In the genomic region with DNA sequence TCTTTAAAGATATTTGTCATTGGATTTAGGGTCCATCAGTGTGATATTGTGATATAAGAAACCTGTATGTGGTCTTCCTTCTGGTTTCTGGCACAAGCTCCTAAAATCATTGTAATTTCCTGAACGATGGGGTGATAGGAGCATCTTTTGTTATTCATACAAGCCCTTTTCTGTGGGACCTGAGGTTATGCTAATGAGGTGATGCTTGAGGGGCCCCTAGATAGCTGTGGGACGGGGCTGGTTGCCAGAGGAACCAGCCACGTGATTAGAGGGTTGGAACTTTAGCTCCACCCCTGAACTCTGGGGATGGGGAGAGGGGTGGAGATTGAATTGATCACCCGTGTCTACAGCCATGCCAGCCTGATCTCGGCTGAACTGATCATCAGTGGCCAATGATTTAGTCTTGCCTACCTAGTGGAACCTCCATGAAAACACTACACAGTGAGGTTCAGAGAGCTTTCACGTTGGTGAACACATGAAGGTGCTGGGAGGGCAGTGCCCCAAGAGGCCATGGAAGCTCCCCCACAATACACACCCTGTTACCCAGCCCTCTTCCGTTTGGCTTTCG, we compare ENCODE assay signal across 2 cellular contexts.
TF ChIP-seq lines count a peak whose summit lies in the region.

No MANE protein-coding gene starts in this region.

TF ChIP-seq in K562, 482 proteins besides CTCF, POLR2A, EP300 and RAD21 (continued from another document):
- no peak for TF ChIP-seq BRCA1 (IDR thresholded peaks at IDR 0.05)
- TF ChIP-seq BRCA1 (CRISPR knock-in tag; IDR thresholded peaks at IDR 0.05) = no peak
- TF ChIP-seq COPS2 (conservative IDR thresholded peaks at IDR 0.05) = no peak
- no peak for TF ChIP-seq LEF1 (IDR thresholded peaks at IDR 0.05)
- no peak for TF ChIP-seq NR1H2 (CRISPR knock-in tag; IDR thresholded peaks at IDR 0.05)
- no peak for TF ChIP-seq RCOR1 (IDR thresholded peaks at IDR 0.05; ENCODE audit: borderline replicate concordance in 1 of 2, low read depth in 2 of 2, low read length in 2 of 2)
- no peak for TF ChIP-seq FOXJ3 (CRISPR knock-in tag; IDR thresholded peaks at IDR 0.05)
- no peak for TF ChIP-seq ELF1 (tag; IDR thresholded peaks at IDR 0.05)
- TF ChIP-seq NR2C2 (CRISPR knock-in tag; IDR thresholded peaks at IDR 0.05) = no peak
- no peak for TF ChIP-seq NR2C2 (tag; IDR thresholded peaks at IDR 0.05)
- TF ChIP-seq KDM5B (IDR thresholded peaks at IDR 0.05; ENCODE audit: insufficient replicate concordance, low read depth, low read length) = no peak
- TF ChIP-seq MAFG (tag; conservative IDR thresholded peaks at IDR 0.05) = no peak
- TF ChIP-seq, protein P1, sequence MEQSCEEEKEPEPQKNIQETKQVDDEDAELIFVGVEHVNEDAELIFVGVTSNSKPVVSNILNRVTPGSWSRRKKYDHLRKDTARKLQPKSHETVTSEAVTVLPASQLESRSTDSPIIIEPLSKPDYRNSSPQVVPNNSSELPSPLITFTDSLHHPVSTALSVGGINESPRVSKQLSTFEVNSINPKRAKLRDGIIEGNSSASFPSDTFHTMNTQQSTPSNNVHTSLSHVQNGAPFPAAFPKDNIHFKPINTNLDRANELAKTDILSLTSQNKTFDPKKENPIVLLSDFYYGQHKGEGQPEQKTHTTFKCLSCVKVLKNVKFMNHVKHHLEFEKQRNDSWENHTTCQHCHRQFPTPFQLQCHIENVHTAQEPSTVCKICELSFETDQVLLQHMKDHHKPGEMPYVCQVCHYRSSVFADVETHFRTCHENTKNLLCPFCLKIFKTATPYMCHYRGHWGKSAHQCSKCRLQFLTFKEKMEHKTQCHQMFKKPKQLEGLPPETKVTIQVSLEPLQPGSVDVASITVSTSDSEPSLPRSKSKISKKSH (CRISPR knock-in tag; IDR thresholded peaks at IDR 0.05) = no peak
- TF ChIP-seq, protein P2, sequence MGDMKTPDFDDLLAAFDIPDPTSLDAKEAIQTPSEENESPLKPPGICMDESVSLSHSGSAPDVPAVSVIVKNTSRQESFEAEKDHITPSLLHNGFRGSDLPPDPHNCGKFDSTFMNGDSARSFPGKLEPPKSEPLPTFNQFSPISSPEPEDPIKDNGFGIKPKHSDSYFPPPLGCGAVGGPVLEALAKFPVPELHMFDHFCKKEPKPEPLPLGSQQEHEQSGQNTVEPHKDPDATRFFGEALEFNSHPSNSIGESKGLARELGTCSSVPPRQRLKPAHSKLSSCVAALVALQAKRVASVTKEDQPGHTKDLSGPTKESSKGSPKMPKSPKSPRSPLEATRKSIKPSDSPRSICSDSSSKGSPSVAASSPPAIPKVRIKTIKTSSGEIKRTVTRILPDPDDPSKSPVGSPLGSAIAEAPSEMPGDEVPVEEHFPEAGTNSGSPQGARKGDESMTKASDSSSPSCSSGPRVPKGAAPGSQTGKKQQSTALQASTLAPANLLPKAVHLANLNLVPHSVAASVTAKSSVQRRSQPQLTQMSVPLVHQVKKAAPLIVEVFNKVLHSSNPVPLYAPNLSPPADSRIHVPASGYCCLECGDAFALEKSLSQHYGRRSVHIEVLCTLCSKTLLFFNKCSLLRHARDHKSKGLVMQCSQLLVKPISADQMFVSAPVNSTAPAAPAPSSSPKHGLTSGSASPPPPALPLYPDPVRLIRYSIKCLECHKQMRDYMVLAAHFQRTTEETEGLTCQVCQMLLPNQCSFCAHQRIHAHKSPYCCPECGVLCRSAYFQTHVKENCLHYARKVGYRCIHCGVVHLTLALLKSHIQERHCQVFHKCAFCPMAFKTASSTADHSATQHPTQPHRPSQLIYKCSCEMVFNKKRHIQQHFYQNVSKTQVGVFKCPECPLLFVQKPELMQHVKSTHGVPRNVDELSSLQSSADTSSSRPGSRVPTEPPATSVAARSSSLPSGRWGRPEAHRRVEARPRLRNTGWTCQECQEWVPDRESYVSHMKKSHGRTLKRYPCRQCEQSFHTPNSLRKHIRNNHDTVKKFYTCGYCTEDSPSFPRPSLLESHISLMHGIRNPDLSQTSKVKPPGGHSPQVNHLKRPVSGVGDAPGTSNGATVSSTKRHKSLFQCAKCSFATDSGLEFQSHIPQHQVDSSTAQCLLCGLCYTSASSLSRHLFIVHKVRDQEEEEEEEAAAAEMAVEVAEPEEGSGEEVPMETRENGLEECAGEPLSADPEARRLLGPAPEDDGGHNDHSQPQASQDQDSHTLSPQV (IDR thresholded peaks at IDR 0.05) = no peak
- TF ChIP-seq RNF2 (IDR thresholded peaks at IDR 0.05) = no peak
- TF ChIP-seq EP400 (IDR thresholded peaks at IDR 0.05) = no peak
- TF ChIP-seq, protein P3, sequence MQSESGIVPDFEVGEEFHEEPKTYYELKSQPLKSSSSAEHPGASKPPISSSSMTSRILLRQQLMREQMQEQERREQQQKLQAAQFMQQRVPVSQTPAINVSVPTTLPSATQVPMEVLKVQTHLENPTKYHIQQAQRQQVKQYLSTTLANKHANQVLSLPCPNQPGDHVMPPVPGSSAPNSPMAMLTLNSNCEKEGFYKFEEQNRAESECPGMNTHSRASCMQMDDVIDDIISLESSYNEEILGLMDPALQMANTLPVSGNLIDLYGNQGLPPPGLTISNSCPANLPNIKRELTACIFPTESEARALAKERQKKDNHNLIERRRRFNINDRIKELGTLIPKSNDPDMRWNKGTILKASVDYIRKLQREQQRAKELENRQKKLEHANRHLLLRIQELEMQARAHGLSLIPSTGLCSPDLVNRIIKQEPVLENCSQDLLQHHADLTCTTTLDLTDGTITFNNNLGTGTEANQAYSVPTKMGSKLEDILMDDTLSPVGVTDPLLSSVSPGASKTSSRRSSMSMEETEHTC (IDR thresholded peaks at IDR 0.05) = no peak

TF ChIP-seq in SK-N-SH treated with all-trans-retinoic acid at 6 μM for 48 hours, 23 proteins besides CTCF, POLR2A, EP300 and RAD21 (continued from another document):
- TF ChIP-seq, protein P4, sequence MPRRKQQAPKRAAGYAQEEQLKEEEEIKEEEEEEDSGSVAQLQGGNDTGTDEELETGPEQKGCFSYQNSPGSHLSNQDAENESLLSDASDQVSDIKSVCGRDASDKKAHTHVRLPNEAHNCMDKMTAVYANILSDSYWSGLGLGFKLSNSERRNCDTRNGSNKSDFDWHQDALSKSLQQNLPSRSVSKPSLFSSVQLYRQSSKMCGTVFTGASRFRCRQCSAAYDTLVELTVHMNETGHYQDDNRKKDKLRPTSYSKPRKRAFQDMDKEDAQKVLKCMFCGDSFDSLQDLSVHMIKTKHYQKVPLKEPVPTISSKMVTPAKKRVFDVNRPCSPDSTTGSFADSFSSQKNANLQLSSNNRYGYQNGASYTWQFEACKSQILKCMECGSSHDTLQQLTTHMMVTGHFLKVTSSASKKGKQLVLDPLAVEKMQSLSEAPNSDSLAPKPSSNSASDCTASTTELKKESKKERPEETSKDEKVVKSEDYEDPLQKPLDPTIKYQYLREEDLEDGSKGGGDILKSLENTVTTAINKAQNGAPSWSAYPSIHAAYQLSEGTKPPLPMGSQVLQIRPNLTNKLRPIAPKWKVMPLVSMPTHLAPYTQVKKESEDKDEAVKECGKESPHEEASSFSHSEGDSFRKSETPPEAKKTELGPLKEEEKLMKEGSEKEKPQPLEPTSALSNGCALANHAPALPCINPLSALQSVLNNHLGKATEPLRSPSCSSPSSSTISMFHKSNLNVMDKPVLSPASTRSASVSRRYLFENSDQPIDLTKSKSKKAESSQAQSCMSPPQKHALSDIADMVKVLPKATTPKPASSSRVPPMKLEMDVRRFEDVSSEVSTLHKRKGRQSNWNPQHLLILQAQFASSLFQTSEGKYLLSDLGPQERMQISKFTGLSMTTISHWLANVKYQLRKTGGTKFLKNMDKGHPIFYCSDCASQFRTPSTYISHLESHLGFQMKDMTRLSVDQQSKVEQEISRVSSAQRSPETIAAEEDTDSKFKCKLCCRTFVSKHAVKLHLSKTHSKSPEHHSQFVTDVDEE (CRISPR knock-in tag; IDR thresholded peaks at IDR 0.05) = no peak
- TF ChIP-seq TOX (CRISPR knock-in tag; IDR thresholded peaks at IDR 0.05; ENCODE audit: borderline replicate concordance) (no peak), ZFP30 (CRISPR knock-in tag; IDR thresholded peaks at IDR 0.05) (no peak), TCF4 (CRISPR knock-in tag; IDR thresholded peaks at IDR 0.05; ENCODE audit: borderline replicate concordance) (no peak), BACH2 (CRISPR knock-in tag; IDR thresholded peaks at IDR 0.05; ENCODE audit: borderline replicate concordance) (no peak), ZNF565 (CRISPR knock-in tag; conservative IDR thresholded peaks at IDR 0.05; ENCODE audit: low read depth) (no peak), ESRRG (CRISPR knock-in tag; IDR thresholded peaks at IDR 0.05) (no peak), ZNF8 (CRISPR knock-in tag; IDR thresholded peaks at IDR 0.05) (no peak)
- TF ChIP-seq, protein P5, sequence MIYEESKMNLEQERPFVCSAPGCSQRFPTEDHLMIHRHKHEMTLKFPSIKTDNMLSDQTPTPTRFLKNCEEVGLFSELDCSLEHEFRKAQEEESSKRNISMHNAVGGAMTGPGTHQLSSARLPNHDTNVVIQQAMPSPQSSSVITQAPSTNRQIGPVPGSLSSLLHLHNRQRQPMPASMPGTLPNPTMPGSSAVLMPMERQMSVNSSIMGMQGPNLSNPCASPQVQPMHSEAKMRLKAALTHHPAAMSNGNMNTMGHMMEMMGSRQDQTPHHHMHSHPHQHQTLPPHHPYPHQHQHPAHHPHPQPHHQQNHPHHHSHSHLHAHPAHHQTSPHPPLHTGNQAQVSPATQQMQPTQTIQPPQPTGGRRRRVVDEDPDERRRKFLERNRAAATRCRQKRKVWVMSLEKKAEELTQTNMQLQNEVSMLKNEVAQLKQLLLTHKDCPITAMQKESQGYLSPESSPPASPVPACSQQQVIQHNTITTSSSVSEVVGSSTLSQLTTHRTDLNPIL (CRISPR knock-in tag; IDR thresholded peaks at IDR 0.05; ENCODE audit: low read depth) = no peak
- TF ChIP-seq, protein P6, sequence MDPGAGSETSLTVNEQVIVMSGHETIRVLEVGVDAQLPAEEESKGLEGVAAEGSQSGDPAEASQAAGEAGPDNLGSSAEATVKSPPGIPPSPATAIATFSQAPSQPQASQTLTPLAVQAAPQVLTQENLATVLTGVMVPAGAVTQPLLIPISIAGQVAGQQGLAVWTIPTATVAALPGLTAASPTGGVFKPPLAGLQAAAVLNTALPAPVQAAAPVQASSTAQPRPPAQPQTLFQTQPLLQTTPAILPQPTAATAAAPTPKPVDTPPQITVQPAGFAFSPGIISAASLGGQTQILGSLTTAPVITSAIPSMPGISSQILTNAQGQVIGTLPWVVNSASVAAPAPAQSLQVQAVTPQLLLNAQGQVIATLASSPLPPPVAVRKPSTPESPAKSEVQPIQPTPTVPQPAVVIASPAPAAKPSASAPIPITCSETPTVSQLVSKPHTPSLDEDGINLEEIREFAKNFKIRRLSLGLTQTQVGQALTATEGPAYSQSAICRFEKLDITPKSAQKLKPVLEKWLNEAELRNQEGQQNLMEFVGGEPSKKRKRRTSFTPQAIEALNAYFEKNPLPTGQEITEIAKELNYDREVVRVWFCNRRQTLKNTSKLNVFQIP (CRISPR knock-in tag; IDR thresholded peaks at IDR 0.05; ENCODE audit: borderline replicate concordance, low read depth) = no peak
